In genomic region chr12:95244350-95244749, GRCh38 we compare ENCODE assay signal across 20 cellular contexts.
"Had no signal": no experiment of that assay in that cellular context is flagged by ENCODE, and none has a peak within 500 bp of the region (broad histone marks: within the 10 kb centered on the region; RNA-seq: fewer than 3 reads in every experiment).

No MANE protein-coding gene starts in this region.

- H3K9me3 Mint-ChIP-seq: effector memory CD8-positive, alpha-beta T cell; natural killer cell treated with Interleukin-12 subunit alpha and Interleukin-12 subunit beta and Interleukin-15 and Interleukin-18, amount 100 ng/mL, for 72 hours; stimulated activated naive B cell treated with anti-CD40 and anti-IgM and Interleukin-4, amounts not matched to agents 10 μg/mL and 1 μg/mL and 100 μg/mL, for 72 hours; stimulated activated naive CD8-positive, alpha-beta T cell treated with anti-CD3 and anti-CD28 coated beads, Interleukin-15, Interleukin-2, amounts not matched to agents 100 ng/mL and 50 ng/mL, for 24 hours had no signal

- H3K4me3 ChIP-seq: coronary artery, lower lobe of right lung, mucosa of descending colon, neural progenitor cell, right lobe of liver, thoracic aorta, transverse colon, vagina had no signal

- H3K27ac Mint-ChIP-seq: natural killer cell treated with Interleukin-12 subunit alpha and Interleukin-12 subunit beta and Interleukin-15 and Interleukin-18, amount 100 ng/mL, for 72 hours; neural progenitor cell; progenitor cell of endocrine pancreas; stimulated activated naive B cell treated with anti-CD40 and anti-IgM and Interleukin-4, amounts not matched to agents 10 μg/mL and 1 μg/mL and 100 μg/mL, for 72 hours; stimulated activated naive CD8-positive, alpha-beta T cell treated with anti-CD3 and anti-CD28 coated beads, Interleukin-15, Interleukin-2, amounts not matched to agents 100 ng/mL and 50 ng/mL, for 24 hours had no signal

- H3K4me1 ChIP-seq: lower lobe of right lung, parathyroid adenoma had no signal

- H3K9me3 ChIP-seq: lower lobe of right lung, mucosa of descending colon, right lobe of liver, thoracic aorta, transverse colon, vagina had no signal

- H3K36me3 ChIP-seq: lower lobe of right lung, right lobe of liver, thoracic aorta had no signal

- H3K27me3 ChIP-seq: neural progenitor cell, right lobe of liver, transverse colon, vagina had no signal

- H3K27me3 Mint-ChIP-seq: effector memory CD8-positive, alpha-beta T cell; naive B cell; natural killer cell treated with Interleukin-12 subunit alpha and Interleukin-12 subunit beta and Interleukin-15 and Interleukin-18, amount 100 ng/mL, for 72 hours; progenitor cell of endocrine pancreas; stimulated activated naive B cell treated with anti-CD40 and anti-IgM and Interleukin-4, amounts not matched to agents 10 μg/mL and 1 μg/mL and 100 μg/mL, for 72 hours; stimulated activated naive CD8-positive, alpha-beta T cell treated with anti-CD3 and anti-CD28 coated beads, Interleukin-15, Interleukin-2, amounts not matched to agents 100 ng/mL and 50 ng/mL, for 24 hours had no signal

- H3K4me3 Mint-ChIP-seq: effector memory CD8-positive, alpha-beta T cell; natural killer cell treated with Interleukin-12 subunit alpha and Interleukin-12 subunit beta and Interleukin-15 and Interleukin-18, amount 100 ng/mL, for 72 hours; neural progenitor cell; stimulated activated naive B cell treated with anti-CD40 and anti-IgM and Interleukin-4, amounts not matched to agents 10 μg/mL and 1 μg/mL and 100 μg/mL, for 72 hours; stimulated activated naive CD8-positive, alpha-beta T cell treated with anti-CD3 and anti-CD28 coated beads, Interleukin-15, Interleukin-2, amounts not matched to agents 100 ng/mL and 50 ng/mL, for 24 hours had no signal

- H3K27ac ChIP-seq: coronary artery, lower lobe of right lung, neural progenitor cell, parathyroid adenoma, right lobe of liver, transverse colon, vagina had no signal

- DNase-seq: dermis blood vessel endothelial cell; effector memory CD8-positive, alpha-beta T cell; left ventricle myocardium superior; lower lobe of right lung; mucosa of descending colon; naive B cell; right lobe of liver; small intestine; stimulated activated CD4-positive, alpha-beta T cell treated with anti-CD3 and anti-CD28 coated beads, Interleukin-15, amount 100 ng/mL, for 24 hours; stimulated activated CD4-positive, alpha-beta T cell treated with anti-CD3 and anti-CD28 coated beads, Interleukin-2, amount 100 ng/mL, for 48 hours; stimulated activated naive B cell treated with anti-CD40 and anti-IgM and Interleukin-4, amounts not matched to agents 10 μg/mL and 1 μg/mL and 100 μg/mL, for 72 hours; transverse colon had no signal

- H3K36me3 Mint-ChIP-seq: naive B cell; natural killer cell treated with Interleukin-12 subunit alpha and Interleukin-12 subunit beta and Interleukin-15 and Interleukin-18, amount 100 ng/mL, for 72 hours had no signal

- H3K9ac ChIP-seq: neural progenitor cell, parathyroid adenoma had no signal

- ATAC-seq: effector memory CD8-positive, alpha-beta T cell; left ventricle myocardium superior; lower lobe of right lung; mucosa of descending colon; natural killer cell treated with Interleukin-12 subunit alpha and Interleukin-12 subunit beta and Interleukin-15 and Interleukin-18, amount 100 ng/mL, for 72 hours; stimulated activated naive B cell treated with anti-CD40 and anti-IgM and Interleukin-4, amounts not matched to agents 10 μg/mL and 1 μg/mL and 100 μg/mL, for 72 hours had no signal
